ENCODE assay signal across 11 cellular contexts in genomic region chr4:38082424-38083374, GRCh38.
A peak's percentile ranks its signal among the peaks of the same experiment; 100 is the strongest.
DNase-seq lines count a peak whose midpoint lies in the region; ATAC-seq and TF ChIP-seq lines count a peak whose summit lies in the region.
"Had no signal": no experiment of that assay in that cellular context is flagged by ENCODE, and none has a peak within 500 bp of the region (broad histone marks: within the 10 kb centered on the region; RNA-seq: fewer than 3 reads in every experiment).

No MANE protein-coding gene starts in this region.

- H3K4me3 Mint-ChIP-seq in nephron progenitor cell = no peak overlapping the region
- H3K4me3 Mint-ChIP-seq: IgD-negative memory B cell had no signal

- no peak for TF ChIP-seq POLR2A in Peyer's patch (IDR thresholded peaks at IDR 0.05)

- no peaks in the 10 kb centered on the region for H3K36me3 ChIP-seq in Peyer's patch

- no peak for ATAC-seq in GM19452 (IDR thresholded peaks at IDR 0.05; ENCODE audit: unreplicated experiment)

- no peak for TF ChIP-seq CTCF in Peyer's patch (IDR thresholded peaks at IDR 0.05)
- no peak for TF ChIP-seq CTCF in fibroblast of mammary gland (conservative IDR thresholded peaks at IDR 0.05; ENCODE audit: control insufficient read depth, insufficient read depth, low read depth, low read length)
- TF ChIP-seq CTCF in nephron progenitor cell (IDR thresholded peaks at IDR 0.05) = no peak

- H3K36me3 Mint-ChIP-seq in nephron progenitor cell (ENCODE audit: low read depth) = peaks cover 34% of the 10 kb centered on the region

- H3K9me3 Mint-ChIP-seq in nephron progenitor cell = no peaks in the 10 kb centered on the region
- H3K9me3 Mint-ChIP-seq: IgD-negative memory B cell had no signal

- DNase-seq in AG20443 (ENCODE audit: low spot score) (peak; percentile 66), Peyer's patch (no peak), fibroblast of mammary gland (ENCODE audit: low read depth) (peak; percentile 97), nephron progenitor cell (no peak), inferior parietal cortex (ENCODE audit: extremely low spot score) (no peak), OCI-M1 (lab: John Stamatoyannopoulos, UW) (no peak), NCI-H69 (lab: John Stamatoyannopoulos, UW) (no peak)
- DNase-seq: activated CD4-positive, alpha-beta T cell treated with anti-CD3 and anti-CD28 coated beads, Interleukin-2, amount 50 U/mL, for 4 hours; midbrain had no signal

- peak overlapping the region; percentile 70 for H3K27ac Mint-ChIP-seq in nephron progenitor cell

- peaks cover 0 to 41% (median 4%) of the 10 kb centered on the region in 4 donors for H3K4me1 ChIP-seq in Peyer's patch

- H3K4me1 Mint-ChIP-seq in nephron progenitor cell = peaks cover 83% of the 10 kb centered on the region

- H3K9me3 ChIP-seq in Peyer's patch = no peaks in the 10 kb centered on the region

- no peaks in the 10 kb centered on the region for H3K27me3 Mint-ChIP-seq in nephron progenitor cell (ENCODE audit: low read depth, poor library complexity)
- H3K27me3 Mint-ChIP-seq: IgD-negative memory B cell had no signal

- no peak overlapping the region for H3K4me3 ChIP-seq in Peyer's patch
- H3K4me3 ChIP-seq in fibroblast of mammary gland (ENCODE audit: control insufficient read depth, low read depth, low read length) = no peak overlapping the region

- peak overlapping the region; percentile 8 to 64 (median 40) for H3K27ac ChIP-seq in Peyer's patch

- H3K27me3 ChIP-seq in Peyer's patch = no peaks in the 10 kb centered on the region

Comparison
In these comparisons a context has a peak if more than half of its experiments do, and no peak if none do; other contexts are left out.
1. DNase-seq: peak in AG20443 (single experiment) and fibroblast of mammary gland (single experiment); none in Peyer's patch (0 of 3), nephron progenitor cell (single experiment), inferior parietal cortex (single experiment), OCI-M1 (single experiment) and NCI-H69 (single experiment).